ENCODE assay signal across 10 cellular contexts in genomic region chr13:26476111-26476743, GRCh38.
DNase-seq lines count a peak whose midpoint lies in the region; ATAC-seq, FAIRE-seq and TF ChIP-seq lines count a peak whose summit lies in the region.
"Had no signal": no experiment of that assay in that cellular context is flagged by ENCODE, and none has a peak within 500 bp of the region (broad histone marks: within the 10 kb centered on the region; RNA-seq: fewer than 3 reads in every experiment).

No MANE protein-coding gene starts in this region.

- peak overlapping the region; percentile 19 for H3K14ac ChIP-seq in H1 (ENCODE audit: insufficient read length)

- H3K4me1 Mint-ChIP-seq in activated naive CD4-positive, alpha-beta T cell treated with anti-CD3 and anti-CD28 coated beads, Interleukin-2, amount 50 U/mL, for 24 hours = peaks cover 15% of the 10 kb centered on the region

- peaks cover 8% of the 10 kb centered on the region; the same call in 1 of the 2 replicates for H3K23me2 ChIP-seq in H1 (ENCODE audit: low read depth, low read length)

- peak overlapping the region; percentile 36 for H2BK120ac ChIP-seq in H1 (replicated peaks; ENCODE audit: low read depth, low read length)

- FAIRE-seq in H1 (lab: Jason Lieb, UNC) = no peak

- H4K5ac ChIP-seq in H1 (ENCODE audit: insufficient read length, low read depth, low read length) = peak overlapping the region; percentile 8

- TF ChIP-seq RAD21 in H1 (IDR thresholded peaks at IDR 0.05 in 1 of 2, conservative IDR thresholded peaks at IDR 0.05 in 1 of 2; ENCODE audit: low read depth in 2 of 2, low read length in 2 of 2) = no peak

- H3K9me3 Mint-ChIP-seq in activated naive CD4-positive, alpha-beta T cell treated with anti-CD3 and anti-CD28 coated beads, Interleukin-2, amount 50 U/mL, for 24 hours = no peaks in the 10 kb centered on the region

- H3K9me3 ChIP-seq in H1 (ENCODE audit: insufficient read depth in 2 of 2, low read depth in 1 of 2, low read length in 1 of 2) (no peaks in the 10 kb centered on the region), mesodermal cell (ENCODE audit: control insufficient read depth, low read length) (no peaks in the 10 kb centered on the region), aorta (ENCODE audit: control insufficient read depth, low read length) (no peaks in the 10 kb centered on the region)

- no peak for TF ChIP-seq EP300 in H1 (IDR thresholded peaks at IDR 0.05; ENCODE audit: borderline replicate concordance in 1 of 2, low read depth in 2 of 2, low read length in 2 of 2)

- peak overlapping the region; percentile 91 for H2BK5ac ChIP-seq in H1 (ENCODE audit: low read depth, low read length)

- POLR2A ChIA-PET in H1 (lab: Charles Lee; ENCODE audit: partially characterized antibody) = interaction anchor here (1.1 to 1.8 kb wide), 3 partner anchors 20 to 52 kb away, joined by 4 to 5 read pairs (median 4); no protein-coding TSS in a partner anchor

- CTCF ChIA-PET in H1 (lab: Charles Lee; ENCODE audit: partially characterized antibody) = interaction anchor here (0.6 to 16.0 kb wide), 7 partner anchors 15 to 364 kb away, joined by 3 to 168 read pairs (median 4); no protein-coding TSS in a partner anchor

- DNase-seq in activated naive CD4-positive, alpha-beta T cell (lab: John Stamatoyannopoulos, UW) = no peak
- DNase-seq in H1 (ENCODE audit: low read depth in 1 of 2, low spot score in 2 of 2) (peak; percentile 47 to 76), aorta (peak; percentile 56 to 80), amniotic stem cell (lab: John Stamatoyannopoulos, UW) (no peak), GM19240 (ENCODE audit: insufficient read length, low spot score) (no peak), 8988T (no peak)
- DNase-seq: activated CD8-positive, alpha-beta memory T cell treated with anti-CD3 and anti-CD28 coated beads, Interleukin-2, amount 50 U/mL, for 48 hours; CD4-positive, CD25-positive, alpha-beta regulatory T cell had no signal

- H2BK12ac ChIP-seq in H1 (ENCODE audit: low read depth, low read length) = peak overlapping the region; percentile 82

- H4K20me1 ChIP-seq in H1 (replicated peaks in 1 of 2; ENCODE audit: control insufficient read depth in 1 of 2, insufficient read depth in 2 of 2, low read length in 2 of 2) = no peaks in the 10 kb centered on the region

- peak overlapping the region; percentile 20 for H3K56ac ChIP-seq in H1 (replicated peaks; ENCODE audit: insufficient read length, low read depth, low read length)

- H3K9ac ChIP-seq in H1 (replicated peaks in 1 of 4; ENCODE audit: extremely low read depth in 1 of 4, low read depth in 3 of 4, low read length in 3 of 4) = peak overlapping the region in 1 of 4 experiments; percentile 53; a peak in 1 of 7 replicates

- H3K23ac ChIP-seq in H1 (ENCODE audit: insufficient read length) = no peak overlapping the region

- H3K4me3 ChIP-seq in H1 (ENCODE audit: extremely low read depth in 1 of 4, insufficient read depth in 2 of 4, low read depth in 3 of 4, low read length in 4 of 4) (peak overlapping the region; percentile 33 to 61 (median 51); a peak in 7 of 8 replicates), mesodermal cell (ENCODE audit: extremely low read depth, insufficient read depth, low read length, poor library complexity, severe bottlenecking) (peak overlapping the region; percentile 27), aorta (ENCODE audit: low read length in 2 of 2) (no peak overlapping the region)

- ATAC-seq in aorta (ENCODE audit: low FRiP score) = peak; percentile 47

- 5% methylated on average over 19 of the region's 20 CpGs; no CpG with 5 or more reads in 1 of the 2 experiments for WGBS in H1 (ENCODE audit: extremely low coverage in 1 of 2, insufficient coverage in 1 of 2, insufficient read length in 1 of 2, insufficient replicate concordance in 2 of 2, low coverage in 1 of 2, low lambda C conversion rate in 2 of 2, missing lambda C conversion rate in 1 of 2), 2 experiments
- 1 to 4% methylated on average over 11 to 16 of the region's 20 CpGs for WGBS in mesodermal cell (ENCODE audit: insufficient coverage in 2 of 2), 2 experiments
- 1% methylated on average over 17 to 20 of the region's 20 CpGs for WGBS in aorta, 2 donors

- no peak for TF ChIP-seq CTCF in H1 (IDR thresholded peaks at IDR 0.05; ENCODE audit: control extremely low read depth in 1 of 3, insufficient read depth in 1 of 3, low read depth in 1 of 3, low read length in 3 of 3)

- peak overlapping the region; percentile 97; the same call in 1 of the 2 replicates for H2BK20ac ChIP-seq in H1 (ENCODE audit: low read length)

- peak overlapping the region; percentile 1; the same call in 1 of the 2 replicates for H3K27ac ChIP-seq in H1 (ENCODE audit: low read depth, low read length)
- H3K27ac ChIP-seq in mesodermal cell (ENCODE audit: low read depth, low read length, severe bottlenecking) = peak overlapping the region; percentile 94
- H3K27ac ChIP-seq in aorta (ENCODE audit: low read depth in 1 of 2, low read length in 2 of 2) = peak overlapping the region; percentile 51 to 60

- no peaks in the 10 kb centered on the region for H3K36me3 Mint-ChIP-seq in activated naive CD4-positive, alpha-beta T cell treated with anti-CD3 and anti-CD28 coated beads, Interleukin-2, amount 50 U/mL, for 24 hours
- H3K36me3 Mint-ChIP-seq: CD4-positive, CD25-positive, alpha-beta regulatory T cell had no signal

- H2AK5ac ChIP-seq in H1 (ENCODE audit: low read depth, low read length) = no peak overlapping the region

- H4K91ac ChIP-seq in H1 (replicated peaks; ENCODE audit: insufficient read length, low read length) = peak overlapping the region; percentile 45

- H3K36me3 ChIP-seq in H1 (ENCODE audit: control insufficient read depth in 2 of 4, insufficient read depth in 4 of 4, low read length in 3 of 4) (no peaks in the 10 kb centered on the region), mesodermal cell (ENCODE audit: control insufficient read depth, insufficient read depth, low read length) (no peaks in the 10 kb centered on the region), aorta (ENCODE audit: control insufficient read depth in 1 of 2, insufficient read depth in 2 of 2, low read length in 1 of 2) (no peaks in the 10 kb centered on the region)

- 0 out of 2 replicates have a peak overlapping the region, but pooled peaks have one; percentile 42 for H4K8ac ChIP-seq in H1 (ENCODE audit: extremely low read depth, insufficient read depth, low read length)

- H3K27me3 ChIP-seq in H1 (replicated peaks in 1 of 4; ENCODE audit: control insufficient read depth in 3 of 4, extremely low read depth in 1 of 4, insufficient read depth in 3 of 4, low read length in 3 of 4) (no peaks in the 10 kb centered on the region), aorta (ENCODE audit: control insufficient read depth in 1 of 2, insufficient read depth in 2 of 2, low read length in 1 of 2) (no peaks in the 10 kb centered on the region)

- peak overlapping the region; percentile 47 for H3K4me3 Mint-ChIP-seq in activated naive CD4-positive, alpha-beta T cell treated with anti-CD3 and anti-CD28 coated beads, Interleukin-2, amount 50 U/mL, for 24 hours

- H2AFZ ChIP-seq in H1 (ENCODE audit: low read length) = peak overlapping the region; percentile 90

- H3K18ac ChIP-seq in H1 (ENCODE audit: extremely low read depth, low read length) = peak overlapping the region; percentile 68; the same call in 1 of the 2 replicates

- H3K4me2 ChIP-seq in H1 (ENCODE audit: insufficient read depth in 1 of 2, low read depth in 2 of 2, low read length in 2 of 2) = peak overlapping the region; percentile 74 to 88

- H3K79me2 ChIP-seq in H1 (ENCODE audit: control insufficient read depth in 1 of 2, insufficient read depth in 2 of 2, low read length in 2 of 2) = no peaks in the 10 kb centered on the region

- intact Hi-C loops in aorta (cut with DNase I) = loop anchor here in 1 of 2 donors (10.0 kb wide), 1 partner anchor 51 kb away; no protein-coding TSS in a partner anchor

- H3K4me1 ChIP-seq in H1 (replicated peaks in 1 of 4; ENCODE audit: control insufficient read depth in 3 of 4, insufficient read depth in 4 of 4, low read length in 3 of 4) (peaks cover 5 to 20% (median 12%) of the 10 kb centered on the region in 4 experiments), mesodermal cell (ENCODE audit: control insufficient read depth, insufficient read depth, low read length, poor library complexity, severe bottlenecking) (peaks cover 20% of the 10 kb centered on the region), aorta (ENCODE audit: control insufficient read depth in 1 of 2, insufficient read depth in 2 of 2, low read length in 2 of 2) (no peaks in the 10 kb centered on the region)

- no peak overlapping the region for H3K27ac Mint-ChIP-seq in activated naive CD4-positive, alpha-beta T cell treated with anti-CD3 and anti-CD28 coated beads, Interleukin-2, amount 50 U/mL, for 24 hours

- TF ChIP-seq POLR2A in H1 (IDR thresholded peaks at IDR 0.05; ENCODE audit: control extremely low read depth in 1 of 2, low read depth in 2 of 2, low read length in 2 of 2) = no peak; a peak in 1 of 3 replicates

- no peak overlapping the region for H2BK15ac ChIP-seq in H1 (ENCODE audit: low read length)

- H3K79me1 ChIP-seq in H1 (ENCODE audit: low read depth, low read length) = no peaks in the 10 kb centered on the region

- H3K27me3 Mint-ChIP-seq in activated naive CD4-positive, alpha-beta T cell treated with anti-CD3 and anti-CD28 coated beads, Interleukin-2, amount 50 U/mL, for 24 hours = no peaks in the 10 kb centered on the region
- H3K27me3 Mint-ChIP-seq: CD4-positive, CD25-positive, alpha-beta regulatory T cell had no signal

- peak overlapping the region; percentile 9 for H3K4ac ChIP-seq in H1 (replicated peaks; ENCODE audit: insufficient read length, low read depth, low read length)

TF ChIP-seq in H1, 55 proteins besides CTCF, POLR2A, EP300 and RAD21:
- no peak for TF ChIP-seq SIRT6 (IDR thresholded peaks at IDR 0.05; ENCODE audit: low read length)
- 0 out of 2 replicates have a peak, but pooled peaks have one; percentile 34 for TF ChIP-seq POU5F1 (IDR thresholded peaks at IDR 0.05; ENCODE audit: low read depth, low read length)
- TF ChIP-seq TBP (IDR thresholded peaks at IDR 0.05; ENCODE audit: low read depth, low read length) = peak; percentile 30; the same call in 1 of the 2 replicates
- TF ChIP-seq TAF1 (IDR thresholded peaks at IDR 0.05; ENCODE audit: low read depth, low read length) = 0 out of 2 replicates have a peak, but pooled peaks have one; percentile 14
- peak; percentile 39; the same call in 1 of the 2 replicates for TF ChIP-seq POLR2AphosphoS5 (IDR thresholded peaks at IDR 0.05; ENCODE audit: low read depth, low read length)
- TF ChIP-seq JUND (IDR thresholded peaks at IDR 0.05; ENCODE audit: low read length) = no peak
- TF ChIP-seq CHD2 (IDR thresholded peaks at IDR 0.05; ENCODE audit: low read length) = no peak
- no peak for TF ChIP-seq MAFK (IDR thresholded peaks at IDR 0.05; ENCODE audit: low read depth, low read length)
- TF ChIP-seq SIN3A (conservative IDR thresholded peaks at IDR 0.05 in 1 of 2, IDR thresholded peaks at IDR 0.05 in 1 of 2; ENCODE audit: low read depth in 1 of 2, low read length in 2 of 2) = peak in 1 of 2 experiments; percentile 8; a peak in 2 of 4 replicates
- TF ChIP-seq NANOG (IDR thresholded peaks at IDR 0.05; ENCODE audit: insufficient read depth, low read depth, low read length, poor library complexity, severe bottlenecking) = no peak
- peak; percentile 25 for TF ChIP-seq KDM4A (IDR thresholded peaks at IDR 0.05; ENCODE audit: low read depth, low read length, severe bottlenecking)
TF ChIP-seq in H1: peak in this region for 6.

Comparison
In these comparisons a context has a peak if more than half of its experiments do, and no peak if none do; other contexts are left out.
1. DNase-seq: peak in H1 (2 of 2) and aorta (2 of 2); none in activated naive CD4-positive, alpha-beta T cell (0 of 4), amniotic stem cell (single experiment), GM19240 (single experiment) and 8988T (single experiment).
2. H3K27ac ChIP-seq: peak in every context shown above with its lines; median percentile 94 in mesodermal cell; 56 in aorta; 1 in H1.
3. H3K4me3 ChIP-seq: peak in H1 (4 of 4) and mesodermal cell (single experiment); none in aorta (0 of 2).